Comparison of ENCODE assay signal across 15 cellular contexts in genomic region chr10:130717088-130717487, GRCh38.
DNase-seq lines count a peak whose midpoint lies in the region; TF ChIP-seq lines count a peak whose summit lies in the region.
"Had no signal": no experiment of that assay in that cellular context is flagged by ENCODE, and none has a peak within 500 bp of the region (broad histone marks: within the 10 kb centered on the region; RNA-seq: fewer than 3 reads in every experiment).

No MANE protein-coding gene starts in this region.

- H3K27ac Mint-ChIP-seq in H9, result no peak overlapping the region; a peak in 1 of 7 replicates
- no peak overlapping the region for H3K27ac Mint-ChIP-seq in endodermal cell
- H3K27ac Mint-ChIP-seq: CD8-positive, alpha-beta T cell had no signal

- H3K56ac ChIP-seq in H9 (ENCODE audit: insufficient read length, low read depth, low read length), result no peak overlapping the region

- H3K27ac ChIP-seq in H9 (ENCODE audit: insufficient read length, low read depth, low read length), result no peak overlapping the region
- H3K27ac ChIP-seq in endodermal cell (ENCODE audit: low read depth, low read length), result no peak overlapping the region

- no peaks in the 10 kb centered on the region for H3K9me3 ChIP-seq in H9 (ENCODE audit: control insufficient read depth, low read depth, low read length)
- H3K9me3 ChIP-seq in endodermal cell (ENCODE audit: control insufficient read depth, low read length), result no peaks in the 10 kb centered on the region
- H3K9me3 ChIP-seq: HAP-1 had no signal

- no peak overlapping the region for H3T11ph ChIP-seq in H9 (ENCODE audit: low read length)

- DNase-seq in Ammon's horn (ENCODE audit: low spot score), result peak; percentile 23
- DNase-seq in H9, result no peak
- DNase-seq in endodermal cell, result no peak
- DNase-seq in posterior vena cava (ENCODE audit: low spot score), result peak; percentile 32
- DNase-seq in activated CD4-positive, CD25-positive, alpha-beta regulatory T cell treated with anti-CD3 and anti-CD28 coated beads, Interleukin-2, amount 50 U/mL, for 72 hours, result no peak
- DNase-seq in COR-L47 (lab: John Stamatoyannopoulos, UW), result no peak
- no peak for DNase-seq in midbrain (lab: John Stamatoyannopoulos, UW)
- DNase-seq: ACHN; CD8-positive, alpha-beta T cell; DMS 273 treated with DMSO at 0.1 percent for 48 hours; DMS53; DND-41; EL had no signal

- no peak overlapping the region for H3K4me3 Mint-ChIP-seq in H9
- H3K4me3 Mint-ChIP-seq in endodermal cell, result no peak overlapping the region
- H3K4me3 Mint-ChIP-seq: CD8-positive, alpha-beta T cell had no signal

- H3K36me3 Mint-ChIP-seq in H9 (ENCODE audit: insufficient read depth in 1 of 3, low read depth in 3 of 3) (no peaks in the 10 kb centered on the region), endodermal cell (ENCODE audit: low read depth) (no peaks in the 10 kb centered on the region)
- H3K36me3 Mint-ChIP-seq: CD8-positive, alpha-beta T cell had no signal

- no peak overlapping the region for H2BK20ac ChIP-seq in H9 (ENCODE audit: low read depth, low read length, poor library complexity, severe bottlenecking)

- H3K9ac ChIP-seq in H9 (ENCODE audit: extremely low read depth, insufficient read length, low read length) (no peak overlapping the region), endodermal cell (ENCODE audit: extremely low read depth, low read length, poor library complexity, severe bottlenecking) (no peak overlapping the region)

- H3K4me3 ChIP-seq in endodermal cell (ENCODE audit: low read length), result no peak overlapping the region
- H3K4me3 ChIP-seq: GM12878, HAP-1 had no signal

- no peaks in the 10 kb centered on the region for H4K20me1 ChIP-seq in H9 (ENCODE audit: control insufficient read depth, insufficient read depth, insufficient read length)

- no peak overlapping the region for H4K8ac ChIP-seq in H9 (replicated peaks; ENCODE audit: insufficient read length, low read depth, low read length)

- 0 out of 3 replicates have a peak, but pooled peaks have one; percentile 20 for TF ChIP-seq CTCF in H9 (conservative IDR thresholded peaks at IDR 0.05)
- peak; percentile 56 for TF ChIP-seq CTCF in endodermal cell (conservative IDR thresholded peaks at IDR 0.05)

- intact Hi-C loops in posterior vena cava (cut with DNase I), result no loop called here

- H2BK15ac ChIP-seq in H9 (ENCODE audit: low read depth, low read length), result no peak overlapping the region

- no peak overlapping the region for H2BK120ac ChIP-seq in H9 (ENCODE audit: low read depth, low read length, poor library complexity, severe bottlenecking)

- no peaks in the 10 kb centered on the region for H3K36me3 ChIP-seq in endodermal cell (ENCODE audit: control insufficient read depth, insufficient read depth, low read length)
- H3K36me3 ChIP-seq: HAP-1 had no signal

- H3K4ac ChIP-seq in H9 (ENCODE audit: low read depth, low read length), result no peak overlapping the region

- no peak overlapping the region for H2AFZ ChIP-seq in H9 (ENCODE audit: low read length)

- no peak overlapping the region for H4K5ac ChIP-seq in H9 (ENCODE audit: insufficient read length, low read depth, low read length)

- no peaks in the 10 kb centered on the region for H3K79me2 ChIP-seq in H9 (ENCODE audit: insufficient read depth, low read length)

- no peaks in the 10 kb centered on the region for H3K79me1 ChIP-seq in H9 (ENCODE audit: insufficient read depth, low read depth, low read length, poor library complexity, severe bottlenecking)

- no peak overlapping the region for H3K18ac ChIP-seq in H9 (ENCODE audit: insufficient read length, low read depth, low read length)

- no peak overlapping the region for H3K23ac ChIP-seq in H9 (ENCODE audit: insufficient read length, low read depth, low read length)

- H3K4me2 ChIP-seq in H9 (ENCODE audit: insufficient read depth, insufficient read length, low read length), result no peak overlapping the region

- no CpG with 5 or more reads among the region's 7 CpGs for WGBS in H9 (ENCODE audit: extremely low coverage, insufficient read length, low lambda C conversion rate)
- 75 to 81% methylated on average over 4 to 7 of the region's 7 CpGs for WGBS in endodermal cell (ENCODE audit: insufficient coverage in 1 of 2, insufficient read length in 1 of 2), 2 experiments

- H3K27me3 Mint-ChIP-seq in H9 (ENCODE audit: low read depth) (peaks cover 3% of the 10 kb centered on the region; the same call in 1 of the 2 replicates), endodermal cell (ENCODE audit: insufficient read depth) (no peaks in the 10 kb centered on the region)

- peaks cover 2% of the 10 kb centered on the region in 2 experiments; a peak in 2 of 4 replicates for H3K4me1 Mint-ChIP-seq in H9
- H3K4me1 Mint-ChIP-seq in endodermal cell, result peaks cover 27% of the 10 kb centered on the region

- H3K4me1 ChIP-seq in H9 (ENCODE audit: insufficient read depth, low read length) (no peaks in the 10 kb centered on the region), endodermal cell (ENCODE audit: control insufficient read depth, insufficient read depth, low read length) (peaks cover 9% of the 10 kb centered on the region)
- H3K4me1 ChIP-seq: HAP-1 had no signal

- H2BK5ac ChIP-seq in H9 (ENCODE audit: insufficient read length, low read length), result no peak overlapping the region

- H3K23me2 ChIP-seq in H9 (ENCODE audit: insufficient read length, low read depth, low read length, poor library complexity, severe bottlenecking), result no peaks in the 10 kb centered on the region

- H2BK12ac ChIP-seq in H9 (ENCODE audit: insufficient read length, low read depth, low read length), result no peak overlapping the region

- H3K14ac ChIP-seq in H9 (ENCODE audit: insufficient read depth, low read length), result no peak overlapping the region

- H4K91ac ChIP-seq in H9 (ENCODE audit: insufficient read length, low read depth, low read length), result no peak overlapping the region

- H3K27me3 ChIP-seq in H9 (ENCODE audit: insufficient read depth, low read length), result no peaks in the 10 kb centered on the region
- no peaks in the 10 kb centered on the region for H3K27me3 ChIP-seq in endodermal cell (ENCODE audit: control insufficient read depth, insufficient read depth, low read length, poor library complexity, severe bottlenecking)

- H2AK5ac ChIP-seq in H9 (ENCODE audit: insufficient read length, low read length), result no peak overlapping the region

- H3K9me3 Mint-ChIP-seq in H9 (no peaks in the 10 kb centered on the region), endodermal cell (no peaks in the 10 kb centered on the region)

Comparison
In these comparisons a context has a peak if more than half of its experiments do, and no peak if none do; other contexts are left out.
1. DNase-seq: peak in Ammon's horn (single experiment) and posterior vena cava (single experiment); none in H9 (single experiment), endodermal cell (single experiment), activated CD4-positive, CD25-positive, alpha-beta regulatory T cell treated with anti-CD3 and anti-CD28 coated beads, Interleukin-2, amount 50 U/mL, for 72 hours (single experiment), COR-L47 (single experiment) and midbrain (single experiment).